In genomic region chr9:119020730-119021333, GRCh38 we compare ENCODE assay signal across 19 cellular contexts.
DNase-seq lines count a peak whose midpoint lies in the region; ATAC-seq and TF ChIP-seq lines count a peak whose summit lies in the region.
"Had no signal": no experiment of that assay in that cellular context is flagged by ENCODE, and none has a peak within 500 bp of the region (broad histone marks: within the 10 kb centered on the region; RNA-seq: fewer than 3 reads in every experiment).

No MANE protein-coding gene starts in this region.

- no peak overlapping the region for H2BK15ac ChIP-seq in H9 (ENCODE audit: low read depth, low read length)

- no peak overlapping the region for H3K27ac Mint-ChIP-seq in H9
- no peak overlapping the region for H3K27ac Mint-ChIP-seq in WTC11
- H3K27ac Mint-ChIP-seq: CD8-positive, alpha-beta T cell had no signal

- WGBS in H9 (ENCODE audit: extremely low coverage, insufficient read length, low lambda C conversion rate): no CpG with 5 or more reads among the region's 4 CpGs

- H3K9me3 ChIP-seq in H9 (ENCODE audit: control insufficient read depth, low read depth, low read length): no peaks in the 10 kb centered on the region
- H3K9me3 ChIP-seq: A549, BLaER1 had no signal

- H3T11ph ChIP-seq in H9 (ENCODE audit: low read length): no peak overlapping the region

- CTCF ChIA-PET in WTC11 (lab: Charles Lee): interaction anchor here (0.9 kb wide), 1 partner anchor 8 kb away, joined by 3 read pairs; no protein-coding TSS in a partner anchor

- H3K27me3 ChIP-seq in H9 (ENCODE audit: insufficient read depth, low read length): no peaks in the 10 kb centered on the region
- H3K27me3 ChIP-seq: BLaER1 had no signal

- DNase-seq in H9 (peak; percentile 29), WTC11 (ENCODE audit: low spot score) (no peak), iPS-NIHi7 (ENCODE audit: extremely low spot score) (peak; percentile 16), HUDEP-2 (lab: John Stamatoyannopoulos, UW; ENCODE audit: unreplicated experiment in 76 of 76) (no peak), NCI-H2081 (lab: John Stamatoyannopoulos, UW) (no peak)
- DNase-seq: CD8-positive, alpha-beta T cell; DMS53; KG1; NCI-H1105 treated with DMSO at 0.1 percent for 48 hours; NCI-H1694 treated with DMSO at 0.1 percent for 48 hours; NCI-H774; OCI-M1 had no signal

- H3K36me3 Mint-ChIP-seq in H9 (ENCODE audit: insufficient read depth in 1 of 3, low read depth in 3 of 3) (no peaks in the 10 kb centered on the region), WTC11 (no peaks in the 10 kb centered on the region)
- H3K36me3 Mint-ChIP-seq: CD8-positive, alpha-beta T cell had no signal

- H3K23me2 ChIP-seq in H9 (ENCODE audit: insufficient read length, low read depth, low read length, poor library complexity, severe bottlenecking): no peaks in the 10 kb centered on the region

- POLR2A ChIA-PET in WTC11 (lab: Charles Lee): interaction anchor here (0.6 kb wide), 1 partner anchor 139 kb away, joined by 3 read pairs; no protein-coding TSS in a partner anchor

- H3K18ac ChIP-seq in H9 (ENCODE audit: insufficient read length, low read depth, low read length): no peak overlapping the region

- H3K9me3 Mint-ChIP-seq in H9 (no peaks in the 10 kb centered on the region), WTC11 (no peaks in the 10 kb centered on the region)

- no peak overlapping the region for H2AFZ ChIP-seq in H9 (ENCODE audit: low read length)

- no peak overlapping the region for H4K5ac ChIP-seq in H9 (ENCODE audit: insufficient read length, low read depth, low read length)

- H3K9ac ChIP-seq in H9 (ENCODE audit: extremely low read depth, insufficient read length, low read length): no peak overlapping the region
- H3K9ac ChIP-seq: BLaER1 had no signal

- no peaks in the 10 kb centered on the region for H3K79me1 ChIP-seq in H9 (ENCODE audit: insufficient read depth, low read depth, low read length, poor library complexity, severe bottlenecking)

- no peaks in the 10 kb centered on the region for H3K4me1 ChIP-seq in H9 (ENCODE audit: insufficient read depth, low read length)
- H3K4me1 ChIP-seq: A549 had no signal

- H2BK12ac ChIP-seq in H9 (ENCODE audit: insufficient read length, low read depth, low read length): no peak overlapping the region

- H3K56ac ChIP-seq in H9 (ENCODE audit: insufficient read length, low read depth, low read length): no peak overlapping the region

- H2AK5ac ChIP-seq in H9 (ENCODE audit: insufficient read length, low read length): no peak overlapping the region

- no peak overlapping the region for H2BK5ac ChIP-seq in H9 (ENCODE audit: insufficient read length, low read length)

- H3K4ac ChIP-seq in H9 (ENCODE audit: low read depth, low read length): no peak overlapping the region

- no peak overlapping the region for H3K4me2 ChIP-seq in H9 (ENCODE audit: insufficient read depth, insufficient read length, low read length)
- H3K4me2 ChIP-seq: A549, BLaER1 had no signal

- ATAC-seq in WTC11 (peak; percentile 52; the same call in 1 of the 2 replicates), HG02678 (IDR thresholded peaks at IDR 0.05; ENCODE audit: unreplicated experiment) (no peak)
- ATAC-seq: A549; CD8-positive, alpha-beta T cell; GM12878; HCT116; HepG2 had no signal

- no peak overlapping the region for H3K14ac ChIP-seq in H9 (ENCODE audit: insufficient read depth, low read length)

- H2BK120ac ChIP-seq in H9 (ENCODE audit: low read depth, low read length, poor library complexity, severe bottlenecking): no peak overlapping the region

- H4K8ac ChIP-seq in H9 (replicated peaks; ENCODE audit: insufficient read length, low read depth, low read length): no peak overlapping the region

- H4K91ac ChIP-seq in H9 (ENCODE audit: insufficient read length, low read depth, low read length): no peak overlapping the region

- no peaks in the 10 kb centered on the region for H3K27me3 Mint-ChIP-seq in H9 (ENCODE audit: low read depth)
- no peaks in the 10 kb centered on the region for H3K27me3 Mint-ChIP-seq in WTC11 (ENCODE audit: low read depth)

- H3K4me1 Mint-ChIP-seq in H9 (peaks cover 5 to 12% of the 10 kb centered on the region in 2 experiments; a peak in 3 of 4 replicates), WTC11 (no peaks in the 10 kb centered on the region; the same call in 1 of the 2 replicates)

- H3K4me3 Mint-ChIP-seq in H9 (no peak overlapping the region), WTC11 (no peak overlapping the region)
- H3K4me3 Mint-ChIP-seq: CD8-positive, alpha-beta T cell had no signal

- no peaks in the 10 kb centered on the region for H4K20me1 ChIP-seq in H9 (ENCODE audit: control insufficient read depth, insufficient read depth, insufficient read length)
- H4K20me1 ChIP-seq: BLaER1 had no signal

- H3K79me2 ChIP-seq in H9 (ENCODE audit: insufficient read depth, low read length): no peaks in the 10 kb centered on the region

- no peak overlapping the region for H3K23ac ChIP-seq in H9 (ENCODE audit: insufficient read length, low read depth, low read length)

- H2BK20ac ChIP-seq in H9 (ENCODE audit: low read depth, low read length, poor library complexity, severe bottlenecking): no peak overlapping the region

- H3K27ac ChIP-seq in H9 (ENCODE audit: insufficient read length, low read depth, low read length): no peak overlapping the region
- H3K27ac ChIP-seq in temporal lobe (ENCODE audit: low read depth, low read length): peak overlapping the region; percentile 50
- H3K27ac ChIP-seq: A549, BLaER1 had no signal

- TF ChIP-seq CTCF in H9 (conservative IDR thresholded peaks at IDR 0.05) (0 out of 3 replicates have a peak, but pooled peaks have one; percentile 24), WTC11 (IDR thresholded peaks at IDR 0.05) (no peak)

TF ChIP-seq in WTC11, 78 proteins besides CTCF, POLR2A, EP300 and RAD21:
- no peak for TF ChIP-seq USF2 (CRISPR knock-in tag; IDR thresholded peaks at IDR 0.05)
- no peak for TF ChIP-seq ZNF138 (CRISPR knock-in tag; conservative IDR thresholded peaks at IDR 0.05)
- TF ChIP-seq SOX15 (CRISPR knock-in tag; IDR thresholded peaks at IDR 0.05): no peak
- no peak for TF ChIP-seq MAX (CRISPR knock-in tag; IDR thresholded peaks at IDR 0.05)
- TF ChIP-seq KAT7 (CRISPR knock-in tag; IDR thresholded peaks at IDR 0.05; ENCODE audit: borderline replicate concordance): no peak
- TF ChIP-seq MYBL2 (CRISPR knock-in tag; IDR thresholded peaks at IDR 0.05): no peak
- TF ChIP-seq TEAD4 (CRISPR knock-in tag; IDR thresholded peaks at IDR 0.05): no peak
- TF ChIP-seq ESRRA (CRISPR knock-in tag; IDR thresholded peaks at IDR 0.05; ENCODE audit: borderline replicate concordance): no peak
- no peak for TF ChIP-seq GTF2I (CRISPR knock-in tag; conservative IDR thresholded peaks at IDR 0.05)
- TF ChIP-seq EMX1 (CRISPR knock-in tag; IDR thresholded peaks at IDR 0.05): no peak
- TF ChIP-seq ZNF396 (CRISPR knock-in tag; IDR thresholded peaks at IDR 0.05; ENCODE audit: borderline replicate concordance): no peak
TF ChIP-seq in WTC11: peak in this region for 0.

Comparison
In these comparisons a context has a peak if more than half of its experiments do, and no peak if none do; other contexts are left out.
1. DNase-seq: peak in H9 (single experiment) and iPS-NIHi7 (single experiment); none in WTC11 (single experiment), HUDEP-2 (0 of 76) and NCI-H2081 (0 of 2).